Comparison of ENCODE assay signal across 1 cellular context in the genomic region with DNA sequence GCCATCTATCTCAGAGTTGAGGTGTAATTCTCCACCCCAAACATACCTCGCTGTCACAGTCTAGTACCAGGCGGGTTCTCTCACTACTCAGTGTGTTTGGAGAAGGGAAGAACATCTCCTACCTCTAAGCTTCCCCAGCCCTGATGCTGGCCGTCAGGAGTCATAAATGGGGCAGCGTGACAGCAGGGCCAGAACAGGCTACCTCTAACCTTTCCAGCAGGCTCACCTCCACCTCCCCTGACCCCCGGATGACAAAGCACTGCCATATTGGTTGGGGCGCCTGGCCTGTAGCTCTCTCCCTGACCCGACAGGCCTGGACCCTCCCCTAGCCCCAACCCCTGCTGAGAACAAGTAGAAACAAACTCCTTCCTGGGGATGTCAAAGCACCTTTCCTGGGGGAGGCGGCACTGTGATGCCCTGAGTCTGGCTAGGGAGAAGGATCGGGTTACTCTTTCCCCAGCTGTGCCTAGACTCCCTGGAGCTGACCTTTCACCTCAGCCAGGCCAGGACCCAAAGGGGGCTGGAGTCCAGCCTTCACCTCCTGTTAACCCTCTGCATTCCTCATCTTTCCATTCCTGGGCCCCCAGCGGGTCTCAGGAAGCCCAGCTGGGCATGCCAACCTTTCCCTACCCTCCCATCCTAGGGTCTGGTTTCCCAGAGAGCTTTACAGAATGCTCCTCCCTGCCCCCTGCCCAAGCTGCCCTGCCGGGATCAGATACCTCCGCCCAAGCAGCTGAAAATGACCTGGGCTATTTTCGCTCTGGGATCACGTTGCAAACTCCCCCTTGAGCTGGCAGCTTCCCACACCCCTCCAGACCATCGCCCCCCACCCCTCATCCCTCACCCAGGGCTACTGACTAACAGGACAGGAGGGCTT.
TF ChIP-seq lines count a peak whose summit lies in the region.

No MANE protein-coding gene starts in this region.

TF ChIP-seq in K562, 482 proteins besides CTCF, POLR2A, EP300 and RAD21 (continued from another document):
- TF ChIP-seq, protein P1, sequence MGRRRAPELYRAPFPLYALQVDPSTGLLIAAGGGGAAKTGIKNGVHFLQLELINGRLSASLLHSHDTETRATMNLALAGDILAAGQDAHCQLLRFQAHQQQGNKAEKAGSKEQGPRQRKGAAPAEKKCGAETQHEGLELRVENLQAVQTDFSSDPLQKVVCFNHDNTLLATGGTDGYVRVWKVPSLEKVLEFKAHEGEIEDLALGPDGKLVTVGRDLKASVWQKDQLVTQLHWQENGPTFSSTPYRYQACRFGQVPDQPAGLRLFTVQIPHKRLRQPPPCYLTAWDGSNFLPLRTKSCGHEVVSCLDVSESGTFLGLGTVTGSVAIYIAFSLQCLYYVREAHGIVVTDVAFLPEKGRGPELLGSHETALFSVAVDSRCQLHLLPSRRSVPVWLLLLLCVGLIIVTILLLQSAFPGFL (CRISPR knock-in tag; IDR thresholded peaks at IDR 0.05): no peak
- TF ChIP-seq MAX (CRISPR knock-in tag; IDR thresholded peaks at IDR 0.05) (peak; percentile 40; the same call in 1 of the 2 replicates), NR2C2 (CRISPR knock-in tag; IDR thresholded peaks at IDR 0.05) (no peak), NR2C2 (tag; IDR thresholded peaks at IDR 0.05) (peak; percentile 31; the same call in 1 of the 2 replicates), DACH1 (IDR thresholded peaks at IDR 0.05; ENCODE audit: partially characterized antibody) (peak; percentile 50), YBX1 (IDR thresholded peaks at IDR 0.05) (no peak), CXXC5 (CRISPR knock-in tag; IDR thresholded peaks at IDR 0.05) (0 out of 2 replicates have a peak, but pooled peaks have one; percentile 8), NR2F6 (CRISPR knock-in tag; IDR thresholded peaks at IDR 0.05) (no peak), CBX3 (IDR thresholded peaks at IDR 0.05; ENCODE audit: borderline replicate concordance in 1 of 2, low read length in 2 of 2) (0 out of 3 replicates have a peak, but pooled peaks of 1 of the 2 experiments have one; percentile 25), HDGF (IDR thresholded peaks at IDR 0.05) (no peak), ZC3H8 (IDR thresholded peaks at IDR 0.05) (no peak), ZBTB7A (IDR thresholded peaks at IDR 0.05; ENCODE audit: borderline replicate concordance, control insufficient read depth, low read depth, low read length) (peak; percentile 29; the same call in 1 of the 2 replicates), ZNF589 (CRISPR knock-in tag; IDR thresholded peaks at IDR 0.05; ENCODE audit: low read depth) (no peak), SLC30A9 (CRISPR knock-in tag; IDR thresholded peaks at IDR 0.05) (no peak)
- TF ChIP-seq, protein P2, sequence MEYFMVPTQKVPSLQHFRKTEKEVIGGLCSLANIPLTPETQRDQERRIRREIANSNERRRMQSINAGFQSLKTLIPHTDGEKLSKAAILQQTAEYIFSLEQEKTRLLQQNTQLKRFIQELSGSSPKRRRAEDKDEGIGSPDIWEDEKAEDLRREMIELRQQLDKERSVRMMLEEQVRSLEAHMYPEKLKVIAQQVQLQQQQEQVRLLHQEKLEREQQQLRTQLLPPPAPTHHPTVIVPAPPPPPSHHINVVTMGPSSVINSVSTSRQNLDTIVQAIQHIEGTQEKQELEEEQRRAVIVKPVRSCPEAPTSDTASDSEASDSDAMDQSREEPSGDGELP (CRISPR knock-in tag; IDR thresholded peaks at IDR 0.05; ENCODE audit: borderline replicate concordance): peak; percentile 41; the same call in 1 of the 2 replicates
